Comparison of ENCODE assay signal across 22 cellular contexts in genomic region chr17:17315142-17315821, GRCh38. TPM values are rescaled to one million over a fixed set of nuclear protein-coding genes. Genes with fewer than 3 reads are reported as not detected.
DNase-seq lines count a peak whose midpoint lies in the region; ATAC-seq, FAIRE-seq and TF ChIP-seq lines count a peak whose summit lies in the region.
"Had no signal": no experiment of that assay in that cellular context is flagged by ENCODE, and none has a peak within 500 bp of the region (broad histone marks: within the 10 kb centered on the region; RNA-seq: fewer than 3 reads in every experiment).

No MANE protein-coding gene starts in this region.

- intact Hi-C loops in upper lobe of right lung (cut with DNase I), result no loop called here

- H3K4me3 ChIP-seq in upper lobe of right lung, result no peak overlapping the region
- no peak overlapping the region for H3K4me3 ChIP-seq in CD8-positive, alpha-beta memory T cell (ENCODE audit: low read length)
- H3K4me3 ChIP-seq: cardiac muscle cell, esophagus muscularis mucosa, GM12878, pancreas, uterus had no signal

- CTCF ChIA-PET in activated naive CD4-positive, alpha-beta T cell treated with anti-CD3 and anti-CD28 coated beads, Interleukin-2, amount 10 ng/mL, durations not matched to agents 7 days and 5 days (lab: Charles Lee), result interaction anchor here (0.9 to 1.7 kb wide), 2 partner anchors 45 to 173 kb away, joined by 3 to 4 read pairs; no protein-coding TSS in a partner anchor
- CTCF ChIA-PET in CD8-positive, alpha-beta memory T cell (lab: Charles Lee), result interaction anchor here (1.2 to 1.3 kb wide), 2 partner anchors 9 to 196 kb away, joined by 3 read pairs; no protein-coding TSS in a partner anchor

- no peak for DNase-seq in activated naive CD4-positive, alpha-beta T cell treated with anti-CD3 and anti-CD28 coated beads, Interleukin-2, amount 10 ng/mL, durations not matched to agents 7 days and 5 days
- no peak for DNase-seq in activated naive CD4-positive, alpha-beta T cell treated with Interleukin-2 at 50 U/mL for 16 hours
- DNase-seq in NCI-H510A treated with DMSO at 0.1 percent for 48 hours (lab: John Stamatoyannopoulos, UW), result peak; percentile 49
- DNase-seq in iPS-NIHi11 (ENCODE audit: low spot score), result peak; percentile 7
- DNase-seq in upper lobe of right lung, result peak; percentile 19
- no peak for DNase-seq in CD8-positive, alpha-beta memory T cell
- no peak for DNase-seq in AG08396 (ENCODE audit: low spot score)
- no peak for DNase-seq in RCC 7860 (ENCODE audit: low spot score)
- DNase-seq: activated CD4-positive, CD25-positive, alpha-beta regulatory T cell treated with anti-CD3 and anti-CD28 coated beads, Interleukin-2, amount 50 U/mL, for 72 hours; activated effector memory CD4-positive, alpha-beta T cell treated with anti-CD3 and anti-CD28 coated beads, Interleukin-2, amount 50 U/mL, for 16 hours; glutamatergic neuron; HFFc6; NCI-H446; SK-N-SH; stimulated activated CD4-positive, alpha-beta T cell treated with anti-CD3 and anti-CD28 coated beads, Interleukin-4, amount 100 ng/mL, for 1 hour; T1000; uterus had no signal

- no peak overlapping the region for H3K4me3 Mint-ChIP-seq in activated naive CD4-positive, alpha-beta T cell treated with anti-CD3 and anti-CD28 coated beads, Interleukin-2, amount 10 ng/mL, durations not matched to agents 7 days and 5 days
- H3K4me3 Mint-ChIP-seq in CD8-positive, alpha-beta memory T cell, result no peak overlapping the region
- H3K4me3 Mint-ChIP-seq: HFFc6 had no signal

- peaks cover 6% of the 10 kb centered on the region for H3K4me1 Mint-ChIP-seq in activated naive CD4-positive, alpha-beta T cell treated with anti-CD3 and anti-CD28 coated beads, Interleukin-2, amount 10 ng/mL, durations not matched to agents 7 days and 5 days
- H3K4me1 Mint-ChIP-seq in CD8-positive, alpha-beta memory T cell, result peaks cover 5 to 6% (median 6%) of the 10 kb centered on the region in 3 donors

- no peaks in the 10 kb centered on the region for H3K36me3 ChIP-seq in upper lobe of right lung
- no peaks in the 10 kb centered on the region for H3K36me3 ChIP-seq in CD8-positive, alpha-beta memory T cell (ENCODE audit: insufficient read depth, low read length)
- H3K36me3 ChIP-seq: cardiac muscle cell, pancreas, uterus had no signal

- H3K9me3 ChIP-seq in upper lobe of right lung, result no peaks in the 10 kb centered on the region
- no peaks in the 10 kb centered on the region for H3K9me3 ChIP-seq in CD8-positive, alpha-beta memory T cell (ENCODE audit: low read length)
- H3K9me3 ChIP-seq: esophagus muscularis mucosa, pancreas, SK-N-SH, uterus had no signal

- no peak for TF ChIP-seq CTCF in upper lobe of right lung (IDR thresholded peaks at IDR 0.05)

- POLR2A ChIA-PET in CD8-positive, alpha-beta memory T cell (lab: Charles Lee), result no interaction called here

- H3K4me1 ChIP-seq in upper lobe of right lung, result no peaks in the 10 kb centered on the region
- H3K4me1 ChIP-seq in CD8-positive, alpha-beta memory T cell (ENCODE audit: insufficient read depth, low read length), result no peaks in the 10 kb centered on the region
- H3K4me1 ChIP-seq: esophagus muscularis mucosa, pancreas, uterus had no signal

- H3K36me3 Mint-ChIP-seq in activated naive CD4-positive, alpha-beta T cell treated with anti-CD3 and anti-CD28 coated beads, Interleukin-2, amount 10 ng/mL, durations not matched to agents 7 days and 5 days, result peaks cover 9% of the 10 kb centered on the region
- H3K36me3 Mint-ChIP-seq in CD8-positive, alpha-beta memory T cell, result no peaks in the 10 kb centered on the region

- ATAC-seq in upper lobe of right lung, result no peak
- ATAC-seq: GM12878, pancreas had no signal

- no peaks in the 10 kb centered on the region for H3K27me3 ChIP-seq in upper lobe of right lung
- no peaks in the 10 kb centered on the region for H3K27me3 ChIP-seq in CD8-positive, alpha-beta memory T cell (ENCODE audit: insufficient read depth, low read length, poor library complexity, severe bottlenecking)
- H3K27me3 ChIP-seq: cardiac muscle cell, esophagus muscularis mucosa, pancreas, uterus had no signal

- H3K27ac Mint-ChIP-seq in activated naive CD4-positive, alpha-beta T cell treated with anti-CD3 and anti-CD28 coated beads, Interleukin-2, amount 10 ng/mL, durations not matched to agents 7 days and 5 days, result peak overlapping the region; percentile 38
- no peak overlapping the region for H3K27ac Mint-ChIP-seq in CD8-positive, alpha-beta memory T cell
- H3K27ac Mint-ChIP-seq: HFFc6 had no signal

- no peak overlapping the region for H3K27ac ChIP-seq in upper lobe of right lung
- H3K27ac ChIP-seq in CD8-positive, alpha-beta memory T cell (ENCODE audit: low read depth, low read length), result no peak overlapping the region
- H3K27ac ChIP-seq: cardiac muscle cell, esophagus muscularis mucosa, pancreas, uterus had no signal

- FAIRE-seq in RCC 7860 (lab: Jason Lieb, UNC), result no peak
- FAIRE-seq: G401.6, GM12878, pancreas had no signal

- peaks cover 2% of the 10 kb centered on the region for H3K9me3 Mint-ChIP-seq in activated naive CD4-positive, alpha-beta T cell treated with anti-CD3 and anti-CD28 coated beads, Interleukin-2, amount 10 ng/mL, durations not matched to agents 7 days and 5 days
- H3K9me3 Mint-ChIP-seq in CD8-positive, alpha-beta memory T cell, result no peaks in the 10 kb centered on the region
- H3K9me3 Mint-ChIP-seq: HFFc6 had no signal

- no peaks in the 10 kb centered on the region for H3K27me3 Mint-ChIP-seq in activated naive CD4-positive, alpha-beta T cell treated with anti-CD3 and anti-CD28 coated beads, Interleukin-2, amount 10 ng/mL, durations not matched to agents 7 days and 5 days
- H3K27me3 Mint-ChIP-seq in CD8-positive, alpha-beta memory T cell, result no peaks in the 10 kb centered on the region

RNA-seq across cellular contexts. Expression of gene NT5M, which starts 12.1 kb away (rescaled TPM):
- total RNA-seq in upper lobe of right lung, result 1.9 TPM
- total RNA-seq in CD8-positive, alpha-beta memory T cell, result 1 to 10 TPM; 5.4 to 6.6 TPM
- 3.0 TPM for polyA plus RNA-seq in CD8-positive, alpha-beta memory T cell

RNA-seq across cellular contexts. Expression of gene COPS3, which starts 34.2 kb away (rescaled TPM):
- total RNA-seq in upper lobe of right lung, result 47.1 TPM
- 100 to 1,000 TPM; 132 to 137 TPM for total RNA-seq in CD8-positive, alpha-beta memory T cell
- 86.3 TPM for polyA plus RNA-seq in CD8-positive, alpha-beta memory T cell

Comparison
In these comparisons a context has a peak if more than half of its experiments do, and no peak if none do; other contexts are left out.
1. DNase-seq: peak in NCI-H510A treated with DMSO at 0.1 percent for 48 hours (single experiment), iPS-NIHi11 (single experiment) and upper lobe of right lung (single experiment); none in activated naive CD4-positive, alpha-beta T cell treated with anti-CD3 and anti-CD28 coated beads, Interleukin-2, amount 10 ng/mL, durations not matched to agents 7 days and 5 days (single experiment), activated naive CD4-positive, alpha-beta T cell treated with Interleukin-2 at 50 U/mL for 16 hours (single experiment), CD8-positive, alpha-beta memory T cell (0 of 5), AG08396 (single experiment) and RCC 7860 (single experiment).